8 cellular contexts compared by ENCODE assay signal in the genomic region with DNA sequence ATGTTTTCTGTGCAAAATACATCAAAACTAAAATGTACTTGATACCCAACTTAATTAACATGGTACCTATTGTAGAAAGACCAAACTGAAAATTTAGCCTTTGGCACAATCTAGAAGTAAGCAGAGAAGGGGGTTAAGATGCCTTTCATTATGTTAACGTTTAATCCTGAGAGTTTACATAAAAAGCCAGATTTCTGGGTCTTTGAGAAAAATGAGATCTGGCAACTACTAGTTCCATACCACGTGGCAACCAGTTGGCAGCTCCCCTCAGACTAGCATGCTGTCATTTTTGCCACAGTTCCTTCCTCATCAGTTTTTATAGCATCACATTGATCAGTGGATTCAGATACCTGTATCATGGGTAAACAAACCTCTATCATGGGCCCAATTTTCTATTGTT. TPM values are rescaled to one million over a fixed set of nuclear protein-coding genes. Genes with fewer than 3 reads are reported as not detected.
DNase-seq lines count a peak whose midpoint lies in the region; ATAC-seq, FAIRE-seq and TF ChIP-seq lines count a peak whose summit lies in the region.

No MANE protein-coding gene starts in this region.

- intact Hi-C loops in ascending aorta (cut with DNase I), result no loop called here

- no peaks in the 10 kb centered on the region for H3K9me3 Mint-ChIP-seq in memory B cell

- peaks cover 1% of the 10 kb centered on the region for H3K36me3 Mint-ChIP-seq in memory B cell

- H3K4me3 Mint-ChIP-seq in memory B cell, result peak overlapping the region; percentile 45

- peak overlapping the region; percentile 77 to 83 for H3K4me3 ChIP-seq in ascending aorta

- no peaks in the 10 kb centered on the region for H3K9me3 ChIP-seq in KOPT-K1 (ENCODE audit: insufficient read depth, low read length, poor library complexity, severe bottlenecking)
- no peaks in the 10 kb centered on the region for H3K9me3 ChIP-seq in ascending aorta

- peak; percentile 38 for FAIRE-seq in D721Med (lab: Jason Lieb, UNC)

- H3K27ac ChIP-seq in KOPT-K1 (ENCODE audit: low read depth, low read length, poor library complexity, severe bottlenecking), result peak overlapping the region; percentile 88
- H3K27ac ChIP-seq in ascending aorta, result peak overlapping the region; percentile 96

- H3K4me1 Mint-ChIP-seq in memory B cell, result peaks cover 27% of the 10 kb centered on the region

- peaks cover 3 to 26% of the 10 kb centered on the region in 2 donors for H3K4me1 ChIP-seq in ascending aorta

- DNase-seq in D721Med (ENCODE audit: insufficient read length, low spot score) (no peak), ascending aorta (ENCODE audit: low spot score in 2 of 2) (no peak), memory B cell (ENCODE audit: low spot score in 2 of 2) (no peak), omental fat pad (ENCODE audit: low spot score) (no peak), NCI-H748 (lab: John Stamatoyannopoulos, UW; ENCODE audit: unreplicated experiment) (no peak)
- no peak for DNase-seq in activated effector memory CD4-positive, alpha-beta T cell treated with Interleukin-2 at 50 U/mL for 16 hours

- no peaks in the 10 kb centered on the region for H3K27me3 ChIP-seq in ascending aorta

- H3K36me3 ChIP-seq in KOPT-K1 (ENCODE audit: insufficient read depth, low read length) (no peaks in the 10 kb centered on the region), ascending aorta (no peaks in the 10 kb centered on the region)

- peak overlapping the region; percentile 21 for H3K27ac Mint-ChIP-seq in memory B cell

- H3K27me3 Mint-ChIP-seq in memory B cell, result no peaks in the 10 kb centered on the region

- TF ChIP-seq CTCF in D721Med (IDR thresholded peaks at IDR 0.05; ENCODE audit: insufficient read depth, missing control alignments) (no peak), ascending aorta (IDR thresholded peaks at IDR 0.05) (no peak), omental fat pad (IDR thresholded peaks at IDR 0.05) (no peak)

- no peak for ATAC-seq in memory B cell (ENCODE audit: low read depth)
- no peak for ATAC-seq in HG03135 (IDR thresholded peaks at IDR 0.05; ENCODE audit: unreplicated experiment)
- no peak for ATAC-seq in omental fat pad (ENCODE audit: low FRiP score)

RNA-seq across cellular contexts. Expression of a gene that starts 1.5 kb away (rescaled TPM):
- total RNA-seq in ascending aorta (56.2 TPM), omental fat pad (100 to 1,000 TPM in 1 of 4 donors, 10 to 100 TPM in 3; 64.5 to 119 (median 67.9) TPM)

RNA-seq across cellular contexts. Expression of a gene that starts 1.8 kb away (rescaled TPM):
- total RNA-seq in ascending aorta, result 4.2 TPM
- total RNA-seq in omental fat pad, result 10 to 100 TPM; 19.4 to 59.6 (median 26.3) TPM

RNA-seq across cellular contexts. Expression of a gene that starts 44.3 kb away (rescaled TPM):
- total RNA-seq in ascending aorta, result 2.8 TPM
- 10 to 100 TPM in 1 of 4 donors, 1 to 10 TPM in 3; 6.1 to 12.6 (median 8.7) TPM for total RNA-seq in omental fat pad
